ENCODE assay signal across 17 cellular contexts in the genomic region with DNA sequence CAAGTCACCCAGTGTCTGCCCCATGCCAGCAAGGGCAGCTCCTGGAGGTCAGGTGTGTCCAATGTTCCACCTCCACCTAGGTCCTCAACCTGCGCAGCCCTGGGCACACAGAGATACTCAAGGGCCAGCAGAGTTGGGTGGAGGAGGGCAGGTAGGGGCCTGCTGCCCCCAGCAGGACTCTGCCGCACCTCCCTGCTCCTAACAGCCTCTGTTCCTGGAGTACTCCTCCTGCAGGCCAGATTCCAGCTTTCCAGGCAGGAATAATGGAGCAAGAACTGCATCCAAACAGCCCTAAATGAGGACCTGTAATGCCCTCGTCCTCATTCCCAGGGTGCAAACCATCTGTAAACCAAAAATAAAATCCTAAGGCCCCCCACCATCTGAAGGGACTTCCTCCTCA. TPM values are rescaled to one million over a fixed set of nuclear protein-coding genes. Genes with fewer than 3 reads are reported as not detected.
A peak's percentile ranks its signal among the peaks of the same experiment; 100 is the strongest.
DNase-seq lines count a peak whose midpoint lies in the region; ATAC-seq and TF ChIP-seq lines count a peak whose summit lies in the region.
"Had no signal": no experiment of that assay in that cellular context is flagged by ENCODE, and none has a peak within 500 bp of the region (broad histone marks: within the 10 kb centered on the region; RNA-seq: fewer than 3 reads in every experiment).

No MANE protein-coding gene starts in this region.

- peaks cover 34 to 38% of the 10 kb centered on the region in 2 donors for H3K4me1 ChIP-seq in duodenal mucosa (ENCODE audit: control insufficient read depth in 1 of 2, insufficient read depth in 2 of 2, low read length in 2 of 2)
- peaks cover 27% of the 10 kb centered on the region for H3K4me1 ChIP-seq in mucosa of descending colon (ENCODE audit: low read depth)
- H3K4me1 ChIP-seq: SJCRH30 had no signal

- intact Hi-C loops in mucosa of descending colon (cut with DNase I, micrococcal nuclease): loop anchor here in 1 of 2 donors (2.0 kb wide), 1 partner anchor 349 kb away; no protein-coding TSS in a partner anchor

- TF ChIP-seq CTCF in AG04450 (IDR thresholded peaks at IDR 0.05; ENCODE audit: low read depth, low read length) (peak; percentile 17; the same call in 1 of the 2 replicates), mucosa of descending colon (IDR thresholded peaks at IDR 0.05) (no peak)

- H3K4me3 ChIP-seq in AG04450 (ENCODE audit: low read depth, low read length) (no peak overlapping the region), duodenal mucosa (ENCODE audit: low read depth in 1 of 2, low read length in 2 of 2) (no peak overlapping the region), mucosa of descending colon (no peak overlapping the region)
- H3K4me3 ChIP-seq: prostate gland had no signal

- CTCF ChIA-PET in AG04450 (lab: Charles Lee): interaction anchor here (1.0 to 8.0 kb wide), 18 partner anchors 9 to 500 kb away, joined by 3 to 178 read pairs (median 5); partner anchors contain the start of gene LIPG

- H3K27ac ChIP-seq in AG04450 (ENCODE audit: low read depth, low read length) (no peak overlapping the region), duodenal mucosa (ENCODE audit: low read depth, low read length) (peak overlapping the region; percentile 78)
- H3K27ac ChIP-seq: prostate gland, SJCRH30 had no signal

- no peaks in the 10 kb centered on the region for H3K9me3 ChIP-seq in AG04450 (ENCODE audit: control insufficient read depth, insufficient read depth, low read length)
- no peaks in the 10 kb centered on the region for H3K9me3 ChIP-seq in duodenal mucosa (ENCODE audit: control insufficient read depth in 1 of 2, low read length in 2 of 2)
- no peaks in the 10 kb centered on the region for H3K9me3 ChIP-seq in mucosa of descending colon
- H3K9me3 ChIP-seq: prostate gland, SJCRH30 had no signal

- peak; percentile 15 for ATAC-seq in mucosa of descending colon
- ATAC-seq: T-cell had no signal

- POLR2A ChIA-PET in AG04450 (lab: Yijun Ruan, JAX): no interaction called here

- DNase-seq in AG04450 (ENCODE audit: low read depth, low spot score) (no peak), HuH-7.5 (ENCODE audit: low spot score) (peak; percentile 28), mucosa of descending colon (no peak), SHP77 treated with DMSO at 0.1 percent for 48 hours (lab: John Stamatoyannopoulos, UW) (no peak), HPDE6-E6E7 (ENCODE audit: extremely low spot score) (no peak)
- DNase-seq in activated CD8-positive, alpha-beta memory T cell treated with anti-CD3 and anti-CD28 coated beads, Interleukin-2, amount 50 U/mL, for 48 hours: no peak
- no peak for DNase-seq in central memory CD4-positive, alpha-beta T cell
- DNase-seq: activated CD4-positive, alpha-beta T cell treated with anti-CD3 and anti-CD28 coated beads for 4 hours; activated naive CD4-positive, alpha-beta T cell treated with anti-CD3 and anti-CD28 coated beads, Interleukin-2, amount 10 ng/mL, durations not matched to agents 7 days and 5 days; effector memory CD4-positive, alpha-beta T cell; NCI-H1105; NCI-H2029 treated with DMSO at 0.1 percent for 48 hours; NCI-H446; SJCRH30; T-cell had no signal

- peak overlapping the region; percentile 26 to 50 for H3K9ac ChIP-seq in duodenal mucosa (ENCODE audit: low read depth in 1 of 2, low read length in 2 of 2)

- peaks cover 10% of the 10 kb centered on the region for H3K27me3 ChIP-seq in AG04450 (ENCODE audit: control insufficient read depth, insufficient read depth, low read length)
- no peaks in the 10 kb centered on the region for H3K27me3 ChIP-seq in duodenal mucosa (ENCODE audit: control insufficient read depth in 1 of 2, insufficient read depth in 2 of 2, low read length in 2 of 2)
- H3K27me3 ChIP-seq: SJCRH30 had no signal

- H3K36me3 ChIP-seq in duodenal mucosa (ENCODE audit: control insufficient read depth in 1 of 2, insufficient read depth in 2 of 2, low read length in 2 of 2) (peaks cover 5 to 28% of the 10 kb centered on the region in 2 donors), mucosa of descending colon (ENCODE audit: low read depth) (no peaks in the 10 kb centered on the region)
- H3K36me3 ChIP-seq: prostate gland, SJCRH30 had no signal

RNA-seq across cellular contexts. Expression of gene ACAA2, which starts 44.4 kb away (rescaled TPM):
- 33.8 and 34.7 TPM in 2 replicates for polyA plus RNA-seq in AG04450 (2011; rRNA removed)
- 19.8 and 22.0 TPM in 2 replicates for polyA minus RNA-seq in AG04450 (2011; rRNA and poly(A)+ RNA removed)
- 100 to 1,000 TPM; 148 to 332 (median 281) TPM for total RNA-seq in mucosa of descending colon
